ENCODE assay signal across 11 cellular contexts in genomic region chr17:43547189-43547550, GRCh38. TPM values are rescaled to one million over a fixed set of nuclear protein-coding genes. Genes with fewer than 3 reads are reported as not detected.
DNase-seq lines count a peak whose midpoint lies in the region; ATAC-seq, FAIRE-seq and TF ChIP-seq lines count a peak whose summit lies in the region.
"Had no signal": no experiment of that assay in that cellular context is flagged by ENCODE, and none has a peak within 500 bp of the region (broad histone marks: within the 10 kb centered on the region; RNA-seq: fewer than 3 reads in every experiment).

No MANE protein-coding gene starts in this region.

- peak overlapping the region; percentile 75 for H3K9ac ChIP-seq in DND-41 (ENCODE audit: low read depth, low read length)

- H2AFZ ChIP-seq in DND-41 (ENCODE audit: low read depth, low read length), result no peak overlapping the region

- H3K9me3 Mint-ChIP-seq in activated CD4-positive, alpha-beta memory T cell treated with anti-CD3 and anti-CD28 coated beads, Interleukin-2, amount 10 ng/mL, durations not matched to agents 7 days and 5 days, result no peaks in the 10 kb centered on the region
- peaks cover 7% of the 10 kb centered on the region for H3K9me3 Mint-ChIP-seq in glutamatergic neuron (ENCODE audit: unreplicated experiment)

- FAIRE-seq in A549 (lab: Jason Lieb, UNC), result no peak
- FAIRE-seq: islet of Langerhans had no signal

- H3K4me2 ChIP-seq in A549 (peak overlapping the region; percentile 90), DND-41 (ENCODE audit: insufficient read depth, low read length) (peak overlapping the region; percentile 94)

- CTCF ChIA-PET in A549 (lab: Yijun Ruan, JAX), result interaction anchor here (0.8 to 2.9 kb wide), 16 partner anchors 13 to 219 kb away, joined by 3 to 29 read pairs (median 4); partner anchors contain the start of gene DHX8
- CTCF ChIA-PET in activated CD4-positive, alpha-beta memory T cell treated with anti-CD3 and anti-CD28 coated beads, Interleukin-2, amount 10 ng/mL, durations not matched to agents 7 days and 5 days (lab: Charles Lee), result interaction anchor here (0.8 to 1.9 kb wide), 4 partner anchors 32 to 219 kb away, joined by 3 to 12 read pairs (median 5); partner anchors contain the start of gene DHX8
- CTCF ChIA-PET in HEK293T (lab: Yijun Ruan, JAX), result interaction anchor here (0.6 to 1.6 kb wide), 3 partner anchors 11 to 45 kb away, joined by 3 read pairs; no protein-coding TSS in a partner anchor

- TF ChIP-seq RAD21 in A549 (conservative IDR thresholded peaks at IDR 0.05 in 1 of 2, IDR thresholded peaks at IDR 0.05 in 1 of 2), result no peak

- peak overlapping the region in 1 of 2 experiments; percentile 95; a peak in 3 of 6 replicates for H3K27ac ChIP-seq in A549
- H3K27ac ChIP-seq in DND-41 (ENCODE audit: low read length), result no peak overlapping the region

- TF ChIP-seq CTCF in A549 (IDR thresholded peaks at IDR 0.05) (no peak), DND-41 (IDR thresholded peaks at IDR 0.05; ENCODE audit: borderline replicate concordance, extremely low read depth, low read length, poor library complexity, severe bottlenecking) (no peak), glutamatergic neuron (IDR thresholded peaks at IDR 0.05; ENCODE audit: partially characterized antibody, unreplicated experiment) (no peak)

- no peaks in the 10 kb centered on the region for H4K20me1 ChIP-seq in DND-41 (ENCODE audit: insufficient read depth, low read length)

- H3K4me1 ChIP-seq in A549, result peaks cover 26% of the 10 kb centered on the region
- peaks cover 24% of the 10 kb centered on the region for H3K4me1 ChIP-seq in DND-41 (ENCODE audit: insufficient read depth, low read length)

- DNase-seq in A549 (ENCODE audit: low read depth in 1 of 2, low spot score in 1 of 2) (no peak), DND-41 (no peak), glutamatergic neuron (no peak), HEK293T (ENCODE audit: extremely low spot score) (no peak), hepatic stellate cell (ENCODE audit: low spot score) (no peak)
- no peak for DNase-seq in activated CD4-positive, alpha-beta memory T cell treated with anti-CD3 and anti-CD28 coated beads, Interleukin-2, amount 10 ng/mL, durations not matched to agents 7 days and 5 days
- DNase-seq: NCI-H1694 treated with DMSO at 0.1 percent for 48 hours; stimulated activated CD4-positive, alpha-beta T cell treated with anti-CD3 and anti-CD28 coated beads, Interleukin-15, amount 100 ng/mL, for 24 hours had no signal

- POLR2A ChIA-PET in A549 (lab: Yijun Ruan, JAX) (interaction anchor here (0.5 to 1.6 kb wide), 4 partner anchors 9 to 167 kb away, joined by 3 to 4 read pairs (median 4); no protein-coding TSS in a partner anchor), HEK293T (lab: Yijun Ruan, JAX) (interaction anchor here (1.2 kb wide), 1 partner anchor 63 kb away, joined by 3 read pairs; the partner anchor contains the start of gene DHX8)
- POLR2A ChIA-PET in activated CD4-positive, alpha-beta memory T cell treated with anti-CD3 and anti-CD28 coated beads, Interleukin-2, amount 10 ng/mL, durations not matched to agents 7 days and 5 days (lab: Charles Lee), result interaction anchor here (0.8 to 1.4 kb wide), 3 partner anchors 9 to 186 kb away, joined by 3 to 8 read pairs (median 3); no protein-coding TSS in a partner anchor

- WGBS in A549 (ENCODE audit: missing lambda C conversion rate), result 75% methylated on average over 2 of the region's 2 CpGs

- H3K27me3 ChIP-seq in DND-41 (ENCODE audit: insufficient read depth, low read length, poor library complexity), result peaks cover 5% of the 10 kb centered on the region

- ATAC-seq in A549, result no peak
- no peak for ATAC-seq in DND-41 (ENCODE audit: insufficient read depth, low read depth)
- no peak for ATAC-seq in HG03442 (IDR thresholded peaks at IDR 0.05; ENCODE audit: unreplicated experiment)
- no peak for ATAC-seq in GM19035 (IDR thresholded peaks at IDR 0.05; ENCODE audit: unreplicated experiment)

- H3K4me3 ChIP-seq in A549 (peak overlapping the region; percentile 60; the same call in 2 of the 3 replicates), DND-41 (ENCODE audit: low read depth in 1 of 2, low read length in 2 of 2) (no peak overlapping the region)

- no peaks in the 10 kb centered on the region for H3K79me2 ChIP-seq in DND-41 (ENCODE audit: insufficient read depth, low read length)

- peaks cover 46% of the 10 kb centered on the region for H3K27me3 Mint-ChIP-seq in activated CD4-positive, alpha-beta memory T cell treated with anti-CD3 and anti-CD28 coated beads, Interleukin-2, amount 10 ng/mL, durations not matched to agents 7 days and 5 days
- peaks cover 31% of the 10 kb centered on the region for H3K27me3 Mint-ChIP-seq in glutamatergic neuron (ENCODE audit: unreplicated experiment)

- no peaks in the 10 kb centered on the region for H3K36me3 Mint-ChIP-seq in activated CD4-positive, alpha-beta memory T cell treated with anti-CD3 and anti-CD28 coated beads, Interleukin-2, amount 10 ng/mL, durations not matched to agents 7 days and 5 days (ENCODE audit: low read depth)
- no peaks in the 10 kb centered on the region for H3K36me3 Mint-ChIP-seq in glutamatergic neuron (ENCODE audit: unreplicated experiment)

- H3K4me1 Mint-ChIP-seq in activated CD4-positive, alpha-beta memory T cell treated with anti-CD3 and anti-CD28 coated beads, Interleukin-2, amount 10 ng/mL, durations not matched to agents 7 days and 5 days, result peaks cover 16% of the 10 kb centered on the region
- H3K4me1 Mint-ChIP-seq in glutamatergic neuron (ENCODE audit: low read depth, unreplicated experiment), result peaks cover 7% of the 10 kb centered on the region

- TF ChIP-seq EP300 in A549 (IDR thresholded peaks at IDR 0.05), result no peak

- H3K4me3 Mint-ChIP-seq in activated CD4-positive, alpha-beta memory T cell treated with anti-CD3 and anti-CD28 coated beads, Interleukin-2, amount 10 ng/mL, durations not matched to agents 7 days and 5 days, result peak overlapping the region; percentile 75
- H3K4me3 Mint-ChIP-seq in glutamatergic neuron (ENCODE audit: unreplicated experiment), result peak overlapping the region; percentile 64

- H3K9me3 ChIP-seq in A549 (no peaks in the 10 kb centered on the region), DND-41 (ENCODE audit: insufficient read depth, low read length, severe bottlenecking) (no peaks in the 10 kb centered on the region)

- no peak for TF ChIP-seq POLR2A in A549 (IDR thresholded peaks at IDR 0.05; ENCODE audit: low read length)

- H3K36me3 ChIP-seq in DND-41 (ENCODE audit: insufficient read depth, low read length), result no peaks in the 10 kb centered on the region

- H3K27ac Mint-ChIP-seq in activated CD4-positive, alpha-beta memory T cell treated with anti-CD3 and anti-CD28 coated beads, Interleukin-2, amount 10 ng/mL, durations not matched to agents 7 days and 5 days, result no peak overlapping the region
- H3K27ac Mint-ChIP-seq in glutamatergic neuron (ENCODE audit: unreplicated experiment), result no peak overlapping the region

TF ChIP-seq in A549, 52 proteins besides CTCF, POLR2A, EP300 and RAD21 (continues in another document):
- no peak for TF ChIP-seq CHD4 (IDR thresholded peaks at IDR 0.05; ENCODE audit: borderline replicate concordance)
- TF ChIP-seq ELK1 (IDR thresholded peaks at IDR 0.05; ENCODE audit: low read depth, low read length), result no peak
- TF ChIP-seq ZC3H11A (IDR thresholded peaks at IDR 0.05), result no peak
- no peak for TF ChIP-seq TP53 (CRISPR knock-in tag; IDR thresholded peaks at IDR 0.05)
- no peak for TF ChIP-seq SREBF2 (IDR thresholded peaks at IDR 0.05)
- TF ChIP-seq NFE2L2 (conservative IDR thresholded peaks at IDR 0.05; ENCODE audit: low read length), result no peak
- no peak for TF ChIP-seq FOSL2 (IDR thresholded peaks at IDR 0.05)
- TF ChIP-seq FOSL2 (CRISPR knock-in tag; IDR thresholded peaks at IDR 0.05), result no peak

TF ChIP-seq in HEK293T, 16 proteins besides CTCF, POLR2A, EP300 and RAD21:
- TF ChIP-seq TARDBP (IDR thresholded peaks at IDR 0.05) (no peak), ARNT (IDR thresholded peaks at IDR 0.05) (no peak), CTBP1 (IDR thresholded peaks at IDR 0.05; ENCODE audit: borderline replicate concordance) (no peak), L3MBTL2 (conservative IDR thresholded peaks at IDR 0.05) (no peak), SUZ12 (IDR thresholded peaks at IDR 0.05) (no peak), LEF1 (IDR thresholded peaks at IDR 0.05; ENCODE audit: borderline replicate concordance) (no peak), PKNOX1 (IDR thresholded peaks at IDR 0.05) (no peak), NFRKB (IDR thresholded peaks at IDR 0.05) (no peak), FOXA1 (IDR thresholded peaks at IDR 0.05) (no peak), HDGF (IDR thresholded peaks at IDR 0.05; ENCODE audit: borderline replicate concordance) (no peak), ELF4 (IDR thresholded peaks at IDR 0.05) (no peak), FOXM1 (IDR thresholded peaks at IDR 0.05; ENCODE audit: borderline replicate concordance) (no peak), SP1 (IDR thresholded peaks at IDR 0.05) (no peak), FOXK2 (IDR thresholded peaks at IDR 0.05) (no peak), BHLHE40 (IDR thresholded peaks at IDR 0.05; ENCODE audit: borderline replicate concordance) (no peak), ZNF384 (IDR thresholded peaks at IDR 0.05) (no peak)

RNA-seq across cellular contexts. Expression of gene ETV4, which starts 1.0 kb away (rescaled TPM):
- 39.1 and 42.5 TPM in 2 replicates for polyA plus RNA-seq in A549 (2011; rRNA removed)
- 26.5 and 33.2 TPM in 2 replicates for polyA plus RNA-seq in A549 (2012; cell fraction: cytosol; rRNA removed)
- 47.6 and 48.2 TPM in 2 replicates for polyA plus RNA-seq in A549 (2012; cell fraction: nucleus; rRNA removed)
- 14.0 to 21.4 TPM (median 18.5 TPM) in 3 replicates for polyA plus RNA-seq in A549 (2017; fragmentation: RNase III; extraction: RNeasy Plus Mini Kit Qiagen cat#74134 plus additional on column Dnase treatment)
- polyA minus RNA-seq in A549 (2011; rRNA and poly(A)+ RNA removed), result 30.1 and 43.0 TPM in 2 replicates
- 1 to 10 TPM; 3.6 to 4.0 TPM for total RNA-seq in activated CD4-positive, alpha-beta memory T cell treated with anti-CD3 and anti-CD28 coated beads, Interleukin-2, amount 10 ng/mL, durations not matched to agents 7 days and 5 days
- total RNA-seq in glutamatergic neuron (ENCODE audit: unreplicated experiment), result not detected
